Comparison of ENCODE assay signal across 10 cellular contexts in genomic region chr5:150053231-150053626, GRCh38. TPM values are rescaled to one million over a fixed set of nuclear protein-coding genes. Genes with fewer than 3 reads are reported as not detected.
DNase-seq lines count a peak whose midpoint lies in the region; ATAC-seq and TF ChIP-seq lines count a peak whose summit lies in the region.
"Had no signal": no experiment of that assay in that cellular context is flagged by ENCODE, and none has a peak within 500 bp of the region (broad histone marks: within the 10 kb centered on the region; RNA-seq: fewer than 3 reads in every experiment).

No MANE protein-coding gene starts in this region.

- H3K4me3 ChIP-seq in GM23248: no peak overlapping the region

- H3K27ac Mint-ChIP-seq in chondrocyte (ENCODE audit: unreplicated experiment): peak overlapping the region; percentile 93

- H3F3A ChIP-seq in GM23248 (ENCODE audit: insufficient read depth): peaks cover 36% of the 10 kb centered on the region

- no peaks in the 10 kb centered on the region for H3K9me3 ChIP-seq in GM23248 (ENCODE audit: low read depth)

- CTCF ChIA-PET in GM10248 (lab: Yijun Ruan, JAX): interaction anchor here (1.1 to 2.1 kb wide), 2 partner anchors 12 to 63 kb away, joined by 3 to 7 read pairs; no protein-coding TSS in a partner anchor

- POLR2A ChIA-PET in GM10248 (lab: Yijun Ruan, JAX): no interaction called here

- H3K4me2 ChIP-seq in GM23248 (ENCODE audit: unreplicated experiment): peak overlapping the region; percentile 66
- H3K4me2 ChIP-seq: KMS-11 had no signal

- peak; percentile 93 for DNase-seq in GM23248
- DNase-seq in NCI-H226: peak; percentile 52
- no peak for DNase-seq in chondrocyte (ENCODE audit: low spot score)
- DNase-seq in renal cortical epithelial cell (ENCODE audit: low read depth): peak; percentile 82
- DNase-seq in GM10248 (ENCODE audit: extremely low spot score): no peak
- no peak for DNase-seq in NCI-H1417 (lab: John Stamatoyannopoulos, UW)
- DNase-seq: stimulated activated CD4-positive, alpha-beta T cell treated with anti-CD3 and anti-CD28 coated beads, Interleukin-4, amount 100 ng/mL, for 24 hours had no signal

- TF ChIP-seq CTCF in chondrocyte (IDR thresholded peaks at IDR 0.05) (no peak), GM10248 (IDR thresholded peaks at IDR 0.05; ENCODE audit: control extremely low read depth, extremely low read depth, low read depth, missing control alignments) (no peak)

- H3K79me2 ChIP-seq in GM23248 (ENCODE audit: insufficient read depth): no peaks in the 10 kb centered on the region

- no peaks in the 10 kb centered on the region for H3K27me3 Mint-ChIP-seq in chondrocyte (ENCODE audit: low read depth)

- no peaks in the 10 kb centered on the region for H3K9me3 Mint-ChIP-seq in chondrocyte (ENCODE audit: low read depth)

- H2AFZ ChIP-seq in GM23248: no peak overlapping the region

- peaks cover 35% of the 10 kb centered on the region for H3K4me1 Mint-ChIP-seq in chondrocyte (ENCODE audit: low read depth)

- no peak for ATAC-seq in HG03139 (IDR thresholded peaks at IDR 0.05; ENCODE audit: unreplicated experiment)
- ATAC-seq: esophagus mucosa had no signal

- H3K9ac ChIP-seq in GM23248: peak overlapping the region; percentile 55
- H3K9ac ChIP-seq: KMS-11 had no signal

- H4K20me1 ChIP-seq in GM23248 (ENCODE audit: insufficient read depth): no peaks in the 10 kb centered on the region

- H3K4me3 Mint-ChIP-seq in chondrocyte (ENCODE audit: unreplicated experiment): no peak overlapping the region

- peaks cover 32% of the 10 kb centered on the region for H3K4me1 ChIP-seq in GM23248 (ENCODE audit: insufficient read depth)

- peak overlapping the region; percentile 72 for H3K27ac ChIP-seq in GM23248
- H3K27ac ChIP-seq: KMS-11 had no signal

- in situ Hi-C loops in GM23248 (cut with MboI): no loop called here

- H3K27me3 ChIP-seq in GM23248 (replicated peaks; ENCODE audit: insufficient read depth): no peaks in the 10 kb centered on the region

- H3K9me2 ChIP-seq in GM23248 (ENCODE audit: insufficient read depth): no peaks in the 10 kb centered on the region

- 28 to 45% methylated on average over 6 of the region's 6 CpGs for WGBS in GM23248 (ENCODE audit: low coverage in 1 of 2, low lambda C conversion rate in 2 of 2, missing lambda C conversion rate in 2 of 2), 2 experiments

- H3K36me3 ChIP-seq in GM23248 (ENCODE audit: low read depth): peaks cover 37% of the 10 kb centered on the region

- H3K36me3 Mint-ChIP-seq in chondrocyte (ENCODE audit: low read depth): peaks cover 29% of the 10 kb centered on the region

RNA-seq across cellular contexts. Expression of gene CSF1R, which starts 33.1 kb away (rescaled TPM):
- total RNA-seq in GM23248 (2014; rRNA removed; shearing (Covaris generic)): 0.63 TPM in 1 of 2 replicates, not detected in the other
- 0.48 and 0.56 TPM in 2 replicates for polyA plus RNA-seq in GM23248 (2016; fragmentation: Nextera tagmentation; extraction: Ambion mirVana)
- total RNA-seq in chondrocyte (0.62 to 1.7 TPM (median 0.65 TPM) in 3 replicates), renal cortical epithelial cell (not detected in 2 replicates)

RNA-seq across cellular contexts. Expression of gene HMGXB3, which starts 52.7 kb away (rescaled TPM):
- total RNA-seq in GM23248 (2014; rRNA removed; shearing (Covaris generic)): 32.1 and 46.5 TPM in 2 replicates
- 11.9 and 13.6 TPM in 2 replicates for polyA plus RNA-seq in GM23248 (2016; fragmentation: Nextera tagmentation; extraction: Ambion mirVana)
- 40.7 to 57.9 TPM (median 44.2 TPM) in 3 replicates for total RNA-seq in chondrocyte
- 29.3 and 50.4 TPM in 2 replicates for total RNA-seq in renal cortical epithelial cell

RNA-seq across cellular contexts. Expression of gene TIGD6, which starts 52.8 kb away (rescaled TPM):
- total RNA-seq in GM23248 (2014; rRNA removed; shearing (Covaris generic)): 4.8 and 5.3 TPM in 2 replicates
- polyA plus RNA-seq in GM23248 (2016; fragmentation: Nextera tagmentation; extraction: Ambion mirVana): 4.5 and 4.6 TPM in 2 replicates
- 5.3 to 7.4 TPM (median 5.7 TPM) in 3 replicates for total RNA-seq in chondrocyte
- total RNA-seq in renal cortical epithelial cell: 3.0 and 7.7 TPM in 2 replicates

Comparison
In these comparisons a context has a peak if more than half of its experiments do, and no peak if none do; other contexts are left out.
1. DNase-seq: peak in GM23248 (single experiment), NCI-H226 (single experiment) and renal cortical epithelial cell (single experiment); none in chondrocyte (single experiment), GM10248 (single experiment) and NCI-H1417 (0 of 3).